ENCODE assay signal across 17 cellular contexts in the genomic region with DNA sequence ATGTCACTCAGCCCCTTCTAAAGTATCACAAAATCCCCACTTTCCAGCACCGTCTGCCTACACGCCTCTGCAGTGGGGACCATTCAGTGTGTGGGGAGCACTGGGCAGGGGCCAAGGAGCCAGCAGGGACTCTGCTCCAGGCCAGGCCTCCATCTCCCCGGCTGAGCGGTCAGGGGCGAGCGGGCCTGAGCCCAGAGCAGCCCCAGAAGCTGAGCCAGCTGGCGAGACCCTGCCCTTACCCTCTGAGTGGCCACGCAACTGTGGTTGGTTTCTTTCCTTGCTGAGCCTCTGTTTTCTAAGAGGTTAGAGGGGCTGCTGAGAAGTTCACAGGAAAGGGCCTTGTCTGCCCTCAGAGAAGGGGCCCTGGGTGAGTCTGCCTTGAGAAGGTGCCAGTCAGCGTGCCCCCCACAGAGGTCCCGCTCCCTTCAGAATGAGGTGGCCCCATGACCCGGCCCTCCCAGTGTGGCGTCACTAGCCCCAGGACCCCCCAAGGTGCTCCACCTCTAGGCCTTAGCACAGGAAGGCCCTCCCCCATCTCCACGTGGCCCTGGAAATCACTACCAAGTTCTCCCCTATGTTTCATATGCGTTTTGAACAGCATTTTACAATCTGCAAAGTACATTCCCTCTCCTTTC. TPM values are rescaled to one million over a fixed set of nuclear protein-coding genes. Genes with fewer than 3 reads are reported as not detected.
A peak's percentile ranks its signal among the peaks of the same experiment; 100 is the strongest.
DNase-seq lines count a peak whose midpoint lies in the region; ATAC-seq, FAIRE-seq and TF ChIP-seq lines count a peak whose summit lies in the region.
"Had no signal": no experiment of that assay in that cellular context is flagged by ENCODE, and none has a peak within 500 bp of the region (broad histone marks: within the 10 kb centered on the region; RNA-seq: fewer than 3 reads in every experiment).

No MANE protein-coding gene starts in this region.

- ATAC-seq in HepG2, result no peak
- no peak for ATAC-seq in GM18907 (IDR thresholded peaks at IDR 0.05; ENCODE audit: unreplicated experiment)
- no peak for ATAC-seq in GM21786 (IDR thresholded peaks at IDR 0.05; ENCODE audit: unreplicated experiment)

- no peak overlapping the region for H3K4me2 ChIP-seq in HepG2 (ENCODE audit: low read depth, low read length)

- no peak for TF ChIP-seq RAD21 in HepG2 (CRISPR knock-in tag; IDR thresholded peaks at IDR 0.05)

- no peak overlapping the region for H3K9ac ChIP-seq in HepG2 (ENCODE audit: insufficient read depth, low read depth, low read length)

- H3K4me3 ChIP-seq in HEK293 (ENCODE audit: low read depth, low read length) (no peak overlapping the region), HepG2 (replicated peaks in 1 of 3; ENCODE audit: insufficient read depth in 1 of 3, low read depth in 2 of 3, low read length in 3 of 3) (no peak overlapping the region)

- TF ChIP-seq CTCF in HEK293 (tag by site-specific recombination; IDR thresholded peaks at IDR 0.05) (no peak), HepG2 (CRISPR knock-in tag; IDR thresholded peaks at IDR 0.05) (no peak)

- intact Hi-C loops in HepG2 (cut with micrococcal nuclease; ENCODE audit: unreplicated experiment) (no loop called here), posterior vena cava (cut with DNase I) (loop anchor here in 1 of 2 donors (10.0 kb wide), 1 partner anchor 265 kb away; no protein-coding TSS in a partner anchor)

- peaks cover 14 to 54% of the 10 kb centered on the region in 2 experiments; a peak in 4 of 5 replicates for H3K27me3 ChIP-seq in HepG2 (ENCODE audit: control insufficient read depth in 1 of 2, insufficient read depth in 2 of 2, low read length in 2 of 2)

- H2AFZ ChIP-seq in HepG2 (ENCODE audit: low read length), result no peak overlapping the region

- FAIRE-seq in HepG2 (lab: Jason Lieb, UNC), result no peak
- FAIRE-seq: D721Med, H54 had no signal

- no peaks in the 10 kb centered on the region for H3K4me1 ChIP-seq in HEK293 (ENCODE audit: control insufficient read depth, insufficient read depth, low read length)
- peaks cover 68% of the 10 kb centered on the region for H3K4me1 ChIP-seq in HepG2 (ENCODE audit: insufficient read depth, low read length)

- no peaks in the 10 kb centered on the region for H4K20me1 ChIP-seq in HepG2 (ENCODE audit: insufficient read depth, low read length)

- no peak overlapping the region for H3K27ac ChIP-seq in HEK293 (ENCODE audit: extremely low read depth, low read depth, low read length)
- no peak overlapping the region for H3K27ac ChIP-seq in HepG2 (ENCODE audit: extremely low read length, insufficient read depth, low read length)

- H3K36me3 ChIP-seq in HEK293 (ENCODE audit: control insufficient read depth in 2 of 2, insufficient read depth in 1 of 2, low read length in 2 of 2), result no peaks in the 10 kb centered on the region
- H3K36me3 ChIP-seq in HepG2 (replicated peaks in 1 of 2; ENCODE audit: control insufficient read depth in 1 of 2, insufficient read depth in 2 of 2, low read length in 2 of 2), result no peaks in the 10 kb centered on the region

- POLR2A ChIA-PET in HEK293 (lab: Yijun Ruan, JAX), result no interaction called here
- POLR2A ChIA-PET in HepG2 (lab: Yijun Ruan, JAX), result no interaction called here

- in situ Hi-C loops in HepG2 (cut with HindIII; ENCODE audit: extremely low pct_ligation_motif_present, low pct_unique_long_range_greater_than_20kb), result no loop called here

- peak; percentile 62 for DNase-seq in NCI-H345 treated with DMSO at 0.1 percent for 48 hours (lab: John Stamatoyannopoulos, UW; ENCODE audit: unreplicated experiment)
- DNase-seq in HepG2 (ENCODE audit: low spot score), result no peak
- peak; percentile 52 for DNase-seq in posterior vena cava (ENCODE audit: low spot score)
- DNase-seq in HuH-7.5 (ENCODE audit: low spot score), result no peak
- DNase-seq: ACHN, C1 segment of cervical spinal cord, KG1, NCI-H187 treated with DMSO at 0.1 percent for 48 hours, NCI-H2227 treated with DMSO at 0.1 percent for 48 hours, NCI-H526 treated with DMSO at 0.1 percent for 48 hours, OCI-M1, T-helper 1 cell had no signal

- no TSS peak for BruUV-seq in HepG2 (replicated peaks; lab: Mats Ljungman, UMichigan)

- no peak for TF ChIP-seq POLR2A in HepG2 (IDR thresholded peaks at IDR 0.05; ENCODE audit: insufficient read depth in 1 of 2, low read depth in 2 of 2, low read length in 2 of 2)

- WGBS in HepG2 (ENCODE audit: low lambda C conversion rate), result 17% methylated on average over 5 of the region's 14 CpGs

- H3K9me3 ChIP-seq in HEK293 (ENCODE audit: control insufficient read depth, insufficient read depth, low read depth, low read length) (no peaks in the 10 kb centered on the region), HepG2 (ENCODE audit: low read length) (no peaks in the 10 kb centered on the region)

- CTCF ChIA-PET in HEK293 (lab: Yijun Ruan, JAX), result no interaction called here
- CTCF ChIA-PET in HepG2 (lab: Yijun Ruan, JAX; ENCODE audit: low intra/inter-chr PET ratio, low total read pairs), result no interaction called here

- TF ChIP-seq EP300 in HepG2 (IDR thresholded peaks at IDR 0.05; ENCODE audit: low read depth in 2 of 2, low read length in 2 of 2) (no peak), HepG2 (CRISPR knock-in tag; IDR thresholded peaks at IDR 0.05; ENCODE audit: borderline replicate concordance) (no peak)

- H3K79me2 ChIP-seq in HepG2 (ENCODE audit: insufficient read depth, low read length), result no peaks in the 10 kb centered on the region

TF ChIP-seq in HEK293, 187 proteins besides CTCF, POLR2A, EP300 and RAD21:
- TF ChIP-seq GLIS1 (tag by site-specific recombination; IDR thresholded peaks at IDR 0.05), result peak; percentile 69
- TF ChIP-seq, protein P1, sequence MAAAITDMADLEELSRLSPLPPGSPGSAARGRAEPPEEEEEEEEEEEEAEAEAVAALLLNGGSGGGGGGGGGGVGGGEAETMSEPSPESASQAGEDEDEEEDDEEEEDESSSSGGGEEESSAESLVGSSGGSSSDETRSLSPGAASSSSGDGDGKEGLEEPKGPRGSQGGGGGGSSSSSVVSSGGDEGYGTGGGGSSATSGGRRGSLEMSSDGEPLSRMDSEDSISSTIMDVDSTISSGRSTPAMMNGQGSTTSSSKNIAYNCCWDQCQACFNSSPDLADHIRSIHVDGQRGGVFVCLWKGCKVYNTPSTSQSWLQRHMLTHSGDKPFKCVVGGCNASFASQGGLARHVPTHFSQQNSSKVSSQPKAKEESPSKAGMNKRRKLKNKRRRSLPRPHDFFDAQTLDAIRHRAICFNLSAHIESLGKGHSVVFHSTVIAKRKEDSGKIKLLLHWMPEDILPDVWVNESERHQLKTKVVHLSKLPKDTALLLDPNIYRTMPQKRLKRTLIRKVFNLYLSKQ (tag by site-specific recombination; IDR thresholded peaks at IDR 0.05; ENCODE audit: borderline replicate concordance), result no peak
- TF ChIP-seq ZIC2 (tag by site-specific recombination; IDR thresholded peaks at IDR 0.05), result peak; percentile 9; the same call in 1 of the 2 replicates

TF ChIP-seq in HepG2, 621 proteins besides CTCF, POLR2A, EP300 and RAD21:
- TF ChIP-seq YY1 (IDR thresholded peaks at IDR 0.05; ENCODE audit: insufficient read depth, insufficient replicate concordance, low read depth, low read length) (no peak), ZNF263 (CRISPR knock-in tag; IDR thresholded peaks at IDR 0.05) (peak; percentile 23; the same call in 1 of the 2 replicates)
TF ChIP-seq in HepG2: peak in this region for 1.

RNA-seq across cellular contexts. Expression of a gene that starts 46.9 kb away (rescaled TPM):
- total RNA-seq in HepG2 (2016; rRNA removed; fragmentation: Illumina TruSeq; extraction: Trizol), result 0.66 TPM in 1 of 2 replicates, not detected in the other
- total RNA-seq in HepG2 (2016; cell fraction: cytosol; rRNA removed; fragmentation: Illumina TruSeq; extraction: Trizol; ENCODE audit: low read depth), result 0.51 TPM in 1 of 2 replicates, not detected in the other
- total RNA-seq in HepG2 (2016; cell fraction: insoluble cytoplasmic fraction; rRNA removed; fragmentation: Illumina TruSeq; extraction: Trizol), result 0.18 and 0.71 TPM in 2 replicates
- total RNA-seq in HepG2 (2016; cell fraction: membrane; rRNA removed; fragmentation: Illumina TruSeq; extraction: Trizol), result 0.21 and 0.25 TPM in 2 replicates
- total RNA-seq in HepG2 (2016; cell fraction: nucleus; rRNA removed; fragmentation: Illumina TruSeq; extraction: Trizol), result 0.50 and 0.69 TPM in 2 replicates
- polyA plus RNA-seq in HepG2 (2011; rRNA removed), result 0.34 and 0.42 TPM in 2 replicates
- 0.44 and 0.47 TPM in 2 replicates for polyA plus RNA-seq in HepG2 (2011; cell fraction: cytosol; rRNA removed)
- 0.74 and 1.2 TPM in 2 replicates for polyA plus RNA-seq in HepG2 (2011; cell fraction: nucleus; rRNA removed)
- 0.16 and 0.33 TPM in 2 replicates for polyA plus RNA-seq in HepG2 (2012)
- 0.09 and 0.11 TPM in 2 replicates for polyA plus RNA-seq in HepG2 (2016; cell fraction: cytosol; fragmentation: Illumina TruSeq; extraction: Trizol; ENCODE audit: low read depth)
- 0.16 and 0.44 TPM in 2 replicates for polyA plus RNA-seq in HepG2 (2016; cell fraction: insoluble cytoplasmic fraction; fragmentation: Illumina TruSeq; extraction: Trizol; ENCODE audit: low read depth)
- not detected in 2 replicates for polyA plus RNA-seq in HepG2 (2016; cell fraction: membrane; fragmentation: Illumina TruSeq; extraction: Trizol; ENCODE audit: low read depth)
- polyA plus RNA-seq in HepG2 (2016; cell fraction: nucleus; fragmentation: Illumina TruSeq; extraction: Trizol; ENCODE audit: insufficient read depth, low read depth), result 0.95 and 1.1 TPM in 2 replicates
- 1.5 and 1.6 TPM in 2 replicates for polyA minus RNA-seq in HepG2 (2011; rRNA and poly(A)+ RNA removed; ENCODE audit: low replicate concordance)
- 1.7 TPM in 1 of 2 replicates, not detected in the other for polyA minus RNA-seq in HepG2 (2011; cell fraction: cytosol; rRNA and poly(A)+ RNA removed)
- polyA minus RNA-seq in HepG2 (2011; cell fraction: nucleus; rRNA and poly(A)+ RNA removed), result not detected in 2 replicates
- 10 to 100 TPM; 39.2 to 59.3 TPM for total RNA-seq in posterior vena cava

Comparison
In these comparisons a context has a peak if more than half of its experiments do, and no peak if none do; other contexts are left out.
1. DNase-seq: peak in NCI-H345 treated with DMSO at 0.1 percent for 48 hours (single experiment) and posterior vena cava (single experiment); none in HepG2 (single experiment) and HuH-7.5 (single experiment).
2. RNA of a gene that starts 46.9 kb away (total RNA-seq): 39.2 to 59.3 TPM in posterior vena cava; 0.18 to 0.71 TPM in HepG2; every median in the first group is over 10 times any median in the second.